ENCODE assay signal across 14 cellular contexts in the genomic region with DNA sequence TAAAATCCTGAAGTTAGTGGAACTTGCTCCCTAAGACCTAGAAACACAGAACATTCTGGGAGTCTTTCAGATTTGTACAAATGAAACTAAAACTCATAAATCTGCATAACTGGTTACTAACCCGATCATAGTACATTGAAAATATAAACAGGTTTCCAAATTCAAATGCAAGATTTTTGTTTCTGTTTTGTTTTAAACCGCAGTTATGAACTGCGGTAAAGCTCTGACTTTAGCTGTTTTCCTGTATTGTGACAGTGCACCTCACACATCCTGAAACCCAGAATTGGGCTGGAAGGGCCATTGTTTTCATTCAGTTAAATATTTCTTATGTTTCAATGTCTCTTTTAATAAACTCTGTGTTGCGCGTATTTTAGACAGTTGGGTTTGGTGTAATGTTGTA.
DNase-seq lines count a peak whose midpoint lies in the region; ATAC-seq and TF ChIP-seq lines count a peak whose summit lies in the region.
"Had no signal": no experiment of that assay in that cellular context is flagged by ENCODE, and none has a peak within 500 bp of the region (broad histone marks: within the 10 kb centered on the region; RNA-seq: fewer than 3 reads in every experiment).

No MANE protein-coding gene starts in this region.

- H3K4ac ChIP-seq in neuronal stem cell (ENCODE audit: low read length) = no peak overlapping the region

- no peaks in the 10 kb centered on the region for H3K9me3 ChIP-seq in neuronal stem cell (replicated peaks in 1 of 2; ENCODE audit: control insufficient read depth in 2 of 2, insufficient read depth in 1 of 2, low read depth in 1 of 2, low read length in 2 of 2)
- H3K9me3 ChIP-seq: stomach had no signal

- H4K91ac ChIP-seq in neuronal stem cell (ENCODE audit: low read depth, low read length, poor library complexity) = no peak overlapping the region

- H2BK5ac ChIP-seq in neuronal stem cell (ENCODE audit: low read length) = no peak overlapping the region

- H3K9ac ChIP-seq in neuronal stem cell (ENCODE audit: low read depth, low read length, poor library complexity) = no peak overlapping the region

- peak overlapping the region; percentile 68 to 84 for H3K27ac Mint-ChIP-seq in effector memory CD8-positive, alpha-beta T cell
- H3K27ac Mint-ChIP-seq: GM23338 had no signal

- H3K4me2 ChIP-seq in neuronal stem cell (ENCODE audit: insufficient read depth, low read length, poor library complexity, severe bottlenecking) = no peak overlapping the region
- H3K4me2 ChIP-seq: GM23338 had no signal

- H3K36me3 ChIP-seq in neuronal stem cell (replicated peaks in 1 of 2; ENCODE audit: control insufficient read depth in 2 of 2, insufficient read depth in 2 of 2, low read length in 2 of 2) = no peaks in the 10 kb centered on the region
- H3K36me3 ChIP-seq: stomach had no signal

- H2AK5ac ChIP-seq in neuronal stem cell (ENCODE audit: low read depth, low read length) = no peak overlapping the region

- no peak overlapping the region for H3K23ac ChIP-seq in neuronal stem cell (ENCODE audit: low read depth, low read length, poor library complexity)

- H3K4me1 ChIP-seq in neuronal stem cell (ENCODE audit: control insufficient read depth in 2 of 2, insufficient read depth in 1 of 2, low read depth in 1 of 2, low read length in 2 of 2) = peaks cover 0 to 9% of the 10 kb centered on the region in 2 donors

- no peaks in the 10 kb centered on the region for H3K27me3 ChIP-seq in neuronal stem cell (ENCODE audit: control insufficient read depth in 3 of 3, insufficient read depth in 3 of 3, low read depth in 1 of 3, low read length in 3 of 3)
- H3K27me3 ChIP-seq: stomach had no signal

- no peak overlapping the region for H3K14ac ChIP-seq in neuronal stem cell (ENCODE audit: low read length)

- no peak for TF ChIP-seq POLR2A in GM18505 (IDR thresholded peaks at IDR 0.05; ENCODE audit: borderline replicate concordance, extremely low read depth, insufficient read depth, insufficient read length)

- H3K27me3 Mint-ChIP-seq in effector memory CD8-positive, alpha-beta T cell = peaks cover 0 to 3% of the 10 kb centered on the region in 2 donors

- WGBS in neuronal stem cell (ENCODE audit: extremely low coverage in 2 of 2, insufficient read length in 2 of 2, insufficient replicate concordance in 1 of 2), 2 donors = no CpG with 5 or more reads among the region's 5 CpGs

- H2BK15ac ChIP-seq in neuronal stem cell (ENCODE audit: low read length) = no peak overlapping the region

- H3K36me3 Mint-ChIP-seq in effector memory CD8-positive, alpha-beta T cell (ENCODE audit: insufficient read depth) = no peaks in the 10 kb centered on the region

- H3K4me3 Mint-ChIP-seq in effector memory CD8-positive, alpha-beta T cell = peak overlapping the region; percentile 16 to 45
- H3K4me3 Mint-ChIP-seq: GM23338 had no signal

- H3K79me1 ChIP-seq in neuronal stem cell (ENCODE audit: low read depth, low read length) = no peaks in the 10 kb centered on the region

- H3K9me3 Mint-ChIP-seq in effector memory CD8-positive, alpha-beta T cell = no peaks in the 10 kb centered on the region
- H3K9me3 Mint-ChIP-seq: GM23338 had no signal

- POLR2A ChIA-PET in HEK293T (lab: Yijun Ruan, JAX) = no interaction called here

- no peak overlapping the region for H3K18ac ChIP-seq in neuronal stem cell (ENCODE audit: low read length)

- no peak overlapping the region for H3K27ac ChIP-seq in neuronal stem cell (replicated peaks; ENCODE audit: low read length)
- H3K27ac ChIP-seq: VCaP had no signal

- no peak overlapping the region for H2BK120ac ChIP-seq in neuronal stem cell (ENCODE audit: low read depth, low read length)

- H3K4me3 ChIP-seq in neuronal stem cell (ENCODE audit: low read length in 2 of 2) = no peak overlapping the region
- H3K4me3 ChIP-seq: GM23338, K562, lung, stomach had no signal

- peak; percentile 77 for ATAC-seq in GM18505 (IDR thresholded peaks at IDR 0.05; ENCODE audit: unreplicated experiment)
- peak; percentile 54 for ATAC-seq in GM21367 (IDR thresholded peaks at IDR 0.05; ENCODE audit: unreplicated experiment)
- ATAC-seq in HG03565 (IDR thresholded peaks at IDR 0.05; ENCODE audit: unreplicated experiment) = peak; percentile 89
- peak; percentile 92 for ATAC-seq in effector memory CD8-positive, alpha-beta T cell (replicated peaks)
- ATAC-seq: K562 had no signal

- H2AFZ ChIP-seq in neuronal stem cell (ENCODE audit: low read length) = no peak overlapping the region

- no peak overlapping the region for H2BK12ac ChIP-seq in neuronal stem cell (ENCODE audit: low read length)

- no peak overlapping the region for H4K8ac ChIP-seq in neuronal stem cell (ENCODE audit: low read depth, low read length)

- H3K4me1 Mint-ChIP-seq in effector memory CD8-positive, alpha-beta T cell (ENCODE audit: low read depth in 2 of 2) = peaks cover 18 to 21% of the 10 kb centered on the region in 2 donors

- CTCF ChIA-PET in HEK293T (lab: Yijun Ruan, JAX) = no interaction called here

- peak in 2 of 3 experiments; percentile 4 to 8 for DNase-seq in effector memory CD8-positive, alpha-beta T cell
- no peak for DNase-seq in neuronal stem cell (ENCODE audit: low spot score)
- DNase-seq in stimulated activated CD8-positive, alpha-beta memory T cell treated with anti-CD3 and anti-CD28 coated beads, Interleukin-4, amount 100 ng/mL, for 48 hours = no peak
- DNase-seq in HEK293T (ENCODE audit: extremely low spot score) = no peak
- DNase-seq in NAMALWA (ENCODE audit: low spot score) = no peak
- DNase-seq: NK-92 treated with Interleukin-12 subunit alpha and Interleukin-12 subunit beta, amount 100 ng/mL, for 24 hours; stomach had no signal

TF ChIP-seq in HEK293T, 16 proteins besides CTCF, POLR2A, EP300 and RAD21:
- TF ChIP-seq SUZ12 (IDR thresholded peaks at IDR 0.05) (no peak), FOXK2 (IDR thresholded peaks at IDR 0.05) (no peak), HDGF (IDR thresholded peaks at IDR 0.05; ENCODE audit: borderline replicate concordance) (no peak), FOXM1 (IDR thresholded peaks at IDR 0.05; ENCODE audit: borderline replicate concordance) (no peak), CTBP1 (IDR thresholded peaks at IDR 0.05; ENCODE audit: borderline replicate concordance) (no peak), ARNT (IDR thresholded peaks at IDR 0.05) (no peak), FOXA1 (IDR thresholded peaks at IDR 0.05) (no peak), LEF1 (IDR thresholded peaks at IDR 0.05; ENCODE audit: borderline replicate concordance) (no peak), SP1 (IDR thresholded peaks at IDR 0.05) (no peak), TARDBP (IDR thresholded peaks at IDR 0.05) (no peak), ELF4 (IDR thresholded peaks at IDR 0.05) (no peak), NFRKB (IDR thresholded peaks at IDR 0.05) (no peak), L3MBTL2 (conservative IDR thresholded peaks at IDR 0.05) (no peak), ZNF384 (IDR thresholded peaks at IDR 0.05) (no peak), BHLHE40 (IDR thresholded peaks at IDR 0.05; ENCODE audit: borderline replicate concordance) (no peak)
- TF ChIP-seq, protein P1, sequence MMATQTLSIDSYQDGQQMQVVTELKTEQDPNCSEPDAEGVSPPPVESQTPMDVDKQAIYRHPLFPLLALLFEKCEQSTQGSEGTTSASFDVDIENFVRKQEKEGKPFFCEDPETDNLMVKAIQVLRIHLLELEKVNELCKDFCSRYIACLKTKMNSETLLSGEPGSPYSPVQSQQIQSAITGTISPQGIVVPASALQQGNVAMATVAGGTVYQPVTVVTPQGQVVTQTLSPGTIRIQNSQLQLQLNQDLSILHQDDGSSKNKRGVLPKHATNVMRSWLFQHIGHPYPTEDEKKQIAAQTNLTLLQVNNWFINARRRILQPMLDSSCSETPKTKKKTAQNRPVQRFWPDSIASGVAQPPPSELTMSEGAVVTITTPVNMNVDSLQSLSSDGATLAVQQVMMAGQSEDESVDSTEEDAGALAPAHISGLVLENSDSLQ (IDR thresholded peaks at IDR 0.05) = no peak

Comparison
In these comparisons a context has a peak if more than half of its experiments do, and no peak if none do; other contexts are left out.
1. DNase-seq: peak in effector memory CD8-positive, alpha-beta T cell (2 of 3); none in neuronal stem cell (single experiment), stimulated activated CD8-positive, alpha-beta memory T cell treated with anti-CD3 and anti-CD28 coated beads, Interleukin-4, amount 100 ng/mL, for 48 hours (single experiment), HEK293T (single experiment) and NAMALWA (single experiment).
2. Peak in every context shown above with its lines, with median percentiles within 50 percentile points of each other: ATAC-seq.